In genomic region chr17:61389670-61390478, GRCh38 we compare ENCODE assay signal across 8 cellular contexts. TPM values are rescaled to one million over a fixed set of nuclear protein-coding genes. Genes with fewer than 3 reads are reported as not detected.
DNase-seq lines count a peak whose midpoint lies in the region; ATAC-seq and TF ChIP-seq lines count a peak whose summit lies in the region.

No MANE protein-coding gene starts in this region.

- intact Hi-C loops in lower leg skin (cut with DNase I; ENCODE audit: low total_unique reads) = loop anchor here (5.0 to 10.0 kb wide), 2 partner anchors 675 to 1492 kb away; no protein-coding TSS in a partner anchor

- TF ChIP-seq POLR2A in lower leg skin (IDR thresholded peaks at IDR 0.05) = no peak

- POLR2A ChIA-PET in activated naive CD8-positive, alpha-beta T cell treated with anti-CD3 and anti-CD28 coated beads, Interleukin-2, amount 10 ng/mL, durations not matched to agents 7 days and 5 days (lab: Charles Lee) = no interaction called here

- H3K4me3 Mint-ChIP-seq in activated naive CD8-positive, alpha-beta T cell treated with anti-CD3 and anti-CD28 coated beads, Interleukin-2, amount 10 ng/mL, durations not matched to agents 7 days and 5 days = no peak overlapping the region

- H3K4me3 ChIP-seq in lower leg skin (ENCODE audit: low read depth, poor library complexity, severe bottlenecking) = no peak overlapping the region

- 30 to 33% methylated on average over 21 to 25 of the region's 25 CpGs for WGBS in lower leg skin, 2 donors

- no peak overlapping the region for H3K27ac Mint-ChIP-seq in activated naive CD8-positive, alpha-beta T cell treated with anti-CD3 and anti-CD28 coated beads, Interleukin-2, amount 10 ng/mL, durations not matched to agents 7 days and 5 days

- TF ChIP-seq CTCF in GM12873 (IDR thresholded peaks at IDR 0.05; ENCODE audit: insufficient read depth, low read depth, low read length, missing control alignments) (peak; percentile 75), lower leg skin (IDR thresholded peaks at IDR 0.05) (peak in 1 of 3 donors; percentile 17)

- no peaks in the 10 kb centered on the region for H3K4me1 Mint-ChIP-seq in activated naive CD8-positive, alpha-beta T cell treated with anti-CD3 and anti-CD28 coated beads, Interleukin-2, amount 10 ng/mL, durations not matched to agents 7 days and 5 days

- no peaks in the 10 kb centered on the region for H3K9me3 Mint-ChIP-seq in activated naive CD8-positive, alpha-beta T cell treated with anti-CD3 and anti-CD28 coated beads, Interleukin-2, amount 10 ng/mL, durations not matched to agents 7 days and 5 days

- H3K36me3 Mint-ChIP-seq in activated naive CD8-positive, alpha-beta T cell treated with anti-CD3 and anti-CD28 coated beads, Interleukin-2, amount 10 ng/mL, durations not matched to agents 7 days and 5 days = no peaks in the 10 kb centered on the region

- ATAC-seq in activated naive CD8-positive, alpha-beta T cell treated with anti-CD3 and anti-CD28 coated beads, Interleukin-2, amount 10 ng/mL, durations not matched to agents 7 days and 5 days (ENCODE audit: low read depth) = peak; percentile 41
- ATAC-seq in HG02840 (IDR thresholded peaks at IDR 0.05; ENCODE audit: low FRiP score, unreplicated experiment) (no peak), GM21786 (IDR thresholded peaks at IDR 0.05; ENCODE audit: unreplicated experiment) (no peak)

- peak; percentile 14 for DNase-seq in NCI-H82 treated with DMSO at 0.1 percent for 48 hours (lab: John Stamatoyannopoulos, UW; ENCODE audit: unreplicated experiment)
- DNase-seq in activated naive CD8-positive, alpha-beta T cell treated with anti-CD3 and anti-CD28 coated beads, Interleukin-2, amount 10 ng/mL, durations not matched to agents 7 days and 5 days = peak; percentile 79
- peak; percentile 91 for DNase-seq in iPS-NIHi11 (ENCODE audit: low spot score)
- DNase-seq in stimulated activated CD4-positive, alpha-beta T cell treated with anti-CD3 and anti-CD28 coated beads, Interleukin-2, amount 100 ng/mL, for 24 hours = peak; percentile 61 to 72
- DNase-seq in lower leg skin (ENCODE audit: low spot score in 2 of 2) = no peak

- peaks cover 11% of the 10 kb centered on the region for H3K27me3 Mint-ChIP-seq in activated naive CD8-positive, alpha-beta T cell treated with anti-CD3 and anti-CD28 coated beads, Interleukin-2, amount 10 ng/mL, durations not matched to agents 7 days and 5 days

RNA-seq across cellular contexts. Expression of gene TBX2, which starts 9.8 kb away (rescaled TPM):
- not detected for total RNA-seq in activated naive CD8-positive, alpha-beta T cell treated with anti-CD3 and anti-CD28 coated beads, Interleukin-2, amount 10 ng/mL, durations not matched to agents 7 days and 5 days
- 1 to 10 TPM in 3 of 4 donors, under 1 TPM in 1; 0.25 to 9.1 (median 5.7) TPM for total RNA-seq in lower leg skin

Comparison
In these comparisons a context has a peak if more than half of its experiments do, and no peak if none do; other contexts are left out.
1. DNase-seq: peak in NCI-H82 treated with DMSO at 0.1 percent for 48 hours (single experiment), activated naive CD8-positive, alpha-beta T cell treated with anti-CD3 and anti-CD28 coated beads, Interleukin-2, amount 10 ng/mL, durations not matched to agents 7 days and 5 days (single experiment), iPS-NIHi11 (single experiment) and stimulated activated CD4-positive, alpha-beta T cell treated with anti-CD3 and anti-CD28 coated beads, Interleukin-2, amount 100 ng/mL, for 24 hours (2 of 2); none in lower leg skin (0 of 2).